In genomic region chr15:85614059-85614458, GRCh38 we compare ENCODE assay signal across 18 cellular contexts.
A peak's percentile ranks its signal among the peaks of the same experiment; 100 is the strongest.
DNase-seq lines count a peak whose midpoint lies in the region; ATAC-seq, FAIRE-seq and TF ChIP-seq lines count a peak whose summit lies in the region.
"Had no signal": no experiment of that assay in that cellular context is flagged by ENCODE, and none has a peak within 500 bp of the region (broad histone marks: within the 10 kb centered on the region; RNA-seq: fewer than 3 reads in every experiment).

No MANE protein-coding gene starts in this region.

- intact Hi-C loops in transverse colon (cut with DNase I; ENCODE audit: low total_unique reads): no loop called here

- ATAC-seq in HG03520 (IDR thresholded peaks at IDR 0.05; ENCODE audit: unreplicated experiment): no peak
- no peak for ATAC-seq in HG03095 (IDR thresholded peaks at IDR 0.05; ENCODE audit: unreplicated experiment)
- ATAC-seq: activated T-cell treated with anti-CD3 and anti-CD28 coated beads, Interleukin-2, amount 50 U/mL, for 72 hours; stimulated activated naive B cell treated with anti-CD40 and anti-IgM and Interleukin-4, amounts not matched to agents 10 μg/mL and 1 μg/mL and 100 μg/mL, for 72 hours had no signal

- H3K79me2 ChIP-seq in ACC112 (ENCODE audit: control insufficient read depth, insufficient read depth, low read length, unreplicated experiment): peaks cover 9% of the 10 kb centered on the region

- H3K4me1 ChIP-seq in ACC112 (ENCODE audit: control insufficient read depth, insufficient read depth, low read length, unreplicated experiment) (peaks cover 47% of the 10 kb centered on the region), neutrophil (ENCODE audit: control insufficient read depth in 1 of 2, insufficient read depth in 1 of 2, low read depth in 1 of 2, low read length in 1 of 2) (peaks cover 3 to 13% of the 10 kb centered on the region in 2 experiments), transverse colon (peaks cover 5 to 48% (median 19%) of the 10 kb centered on the region in 4 donors)

- H3K27me3 ChIP-seq in ACC112 (ENCODE audit: insufficient read depth, low read length) (no peaks in the 10 kb centered on the region), brain microvascular endothelial cell (replicated peaks) (no peaks in the 10 kb centered on the region), neutrophil (no peaks in the 10 kb centered on the region), transverse colon (no peaks in the 10 kb centered on the region)

- peak overlapping the region; percentile 43 for H3K27ac ChIP-seq in ACC112 (ENCODE audit: low read depth, low read length)
- peak overlapping the region; percentile 30 for H3K27ac ChIP-seq in brain microvascular endothelial cell
- H3K27ac ChIP-seq in neutrophil: peak overlapping the region; percentile 34
- H3K27ac ChIP-seq in transverse colon: peak overlapping the region in 2 of 4 donors; percentile 17 to 22

- 50% methylated on average over 5 of the region's 5 CpGs for WGBS in transverse colon (ENCODE audit: low coverage in 1 of 2), 2 donors

- in situ Hi-C loops in brain microvascular endothelial cell (cut with HindIII; ENCODE audit: low pct_ligation_motif_present, low sequenced_read_pairs) (no loop called here), transverse colon (cut with MboI; ENCODE audit: low pct_ligation_motif_present in 1 of 4, low pct_unique_long_range_greater_than_20kb in 1 of 4, low sequenced_read_pairs in 3 of 4) (loop anchor here in 1 of 4 donors (10.0 kb wide), 1 partner anchor 221 kb away; no protein-coding TSS in a partner anchor)

- H2AFZ ChIP-seq in ACC112 (ENCODE audit: low read length, unreplicated experiment): peak overlapping the region; percentile 62

- H3K9me3 ChIP-seq in neutrophil (no peaks in the 10 kb centered on the region), transverse colon (no peaks in the 10 kb centered on the region)

- no peak for TF ChIP-seq EP300 in transverse colon (IDR thresholded peaks at IDR 0.05; ENCODE audit: low read depth)

- H3K36me3 ChIP-seq in ACC112 (ENCODE audit: insufficient read depth, low read length) (no peaks in the 10 kb centered on the region), brain microvascular endothelial cell (replicated peaks) (no peaks in the 10 kb centered on the region), neutrophil (peaks cover 32% of the 10 kb centered on the region), transverse colon (no peaks in the 10 kb centered on the region)

- no peak for DNase-seq in GM19239 (ENCODE audit: insufficient read length, low spot score)
- no peak for DNase-seq in brain microvascular endothelial cell
- no peak for DNase-seq in NCI-H1048 (lab: John Stamatoyannopoulos, UW)
- no peak for DNase-seq in transverse colon
- DNase-seq: activated CD4-positive, alpha-beta memory T cell treated with anti-CD3 and anti-CD28 coated beads for 36 hours; activated T-cell treated with anti-CD3 and anti-CD28 coated beads, Interleukin-2, amount 50 U/mL, for 72 hours; DMS53; islet precursor cell; Kasumi-1; NCI-H1694 treated with DMSO at 0.1 percent for 48 hours; NCI-H510A; OCI-M1; stimulated activated naive B cell treated with anti-CD40 and anti-IgM and Interleukin-4, amounts not matched to agents 10 μg/mL and 1 μg/mL and 100 μg/mL, for 72 hours had no signal

- no peak for TF ChIP-seq CTCF in brain microvascular endothelial cell (IDR thresholded peaks at IDR 0.05; ENCODE audit: low read depth, low read length, missing control alignments)
- no peak for TF ChIP-seq CTCF in neutrophil (IDR thresholded peaks at IDR 0.05)
- no peak for TF ChIP-seq CTCF in transverse colon (IDR thresholded peaks at IDR 0.05)

- peak; percentile 70 for FAIRE-seq in GM19239 (lab: Jason Lieb, UNC)
- FAIRE-seq: urothelium cell line had no signal

- peak overlapping the region; percentile 37; the same call in 1 of the 2 replicates for H3K4me3 ChIP-seq in ACC112 (ENCODE audit: low read depth, low read length)
- no peak overlapping the region for H3K4me3 ChIP-seq in brain microvascular endothelial cell (ENCODE audit: low read depth, low read length)
- no peak overlapping the region for H3K4me3 ChIP-seq in neutrophil (ENCODE audit: low read depth in 1 of 2, low read length in 1 of 2)
- no peak overlapping the region for H3K4me3 ChIP-seq in transverse colon

- TF ChIP-seq POLR2A in transverse colon (IDR thresholded peaks at IDR 0.05): no peak
